In the genomic region with DNA sequence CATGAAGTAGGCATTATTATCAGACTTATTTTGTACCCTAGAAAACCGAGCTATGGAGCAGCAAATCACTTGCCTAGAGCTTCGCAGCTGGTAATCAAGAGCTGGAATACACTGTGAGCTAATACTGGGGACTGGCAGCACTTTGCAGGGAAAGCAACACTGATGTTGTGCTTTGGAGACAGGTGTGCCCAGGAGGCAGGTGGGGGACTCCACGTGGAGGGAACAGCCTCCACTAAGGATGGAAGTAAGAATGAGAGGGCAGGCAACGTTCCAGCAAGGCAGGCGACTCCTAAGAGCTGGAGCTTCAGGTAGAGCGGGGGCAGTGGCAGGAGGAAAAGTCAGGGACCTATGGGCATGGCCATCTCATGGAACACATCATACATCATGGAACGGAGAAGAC, we compare ENCODE assay signal across 9 cellular contexts.
"Had no signal": no experiment of that assay in that cellular context is flagged by ENCODE, and none has a peak within 500 bp of the region (broad histone marks: within the 10 kb centered on the region; RNA-seq: fewer than 3 reads in every experiment).

No MANE protein-coding gene starts in this region.

- H3K4me3 ChIP-seq: GM23248, K562 had no signal

- H2AFZ ChIP-seq: GM23248 had no signal

- FAIRE-seq: H1, H54, HTR-8/SVneo, K562 had no signal

- H3K27ac ChIP-seq: GM23248 had no signal

- H3K4me3 Mint-ChIP-seq: H9 had no signal

- ATAC-seq: K562 had no signal

- H3K27ac Mint-ChIP-seq: H9 had no signal

- DNase-seq: GM23248, H9, HCEC 1CT, IMR-90, KG1 had no signal
